13 cellular contexts compared by ENCODE assay signal in genomic region chr12:101781834-101782543, GRCh38. TPM values are rescaled to one million over a fixed set of nuclear protein-coding genes. Genes with fewer than 3 reads are reported as not detected.
DNase-seq lines count a peak whose midpoint lies in the region; ATAC-seq, FAIRE-seq and TF ChIP-seq lines count a peak whose summit lies in the region.
"Had no signal": no experiment of that assay in that cellular context is flagged by ENCODE, and none has a peak within 500 bp of the region (broad histone marks: within the 10 kb centered on the region; RNA-seq: fewer than 3 reads in every experiment).

No MANE protein-coding gene starts in this region.

- POLR2A ChIA-PET in AG04450 (lab: Yijun Ruan, JAX): no interaction called here

- peaks cover 38% of the 10 kb centered on the region for H3K36me3 Mint-ChIP-seq in activated T-helper 17 cell treated with anti-CD3 and anti-CD28 coated beads, Interleukin-2, amount 50 U/mL, for 72 hours (ENCODE audit: low read depth)

- CTCF ChIA-PET in AG04450 (lab: Charles Lee): interaction anchor here (1.6 to 4.1 kb wide), 3 partner anchors 9 to 57 kb away, joined by 6 to 32 read pairs (median 18); partner anchors contain the start of gene GNPTAB

- TF ChIP-seq CTCF in AG04450 (IDR thresholded peaks at IDR 0.05; ENCODE audit: low read depth, low read length) (no peak), foreskin keratinocyte (conservative IDR thresholded peaks at IDR 0.05) (no peak), kidney (IDR thresholded peaks at IDR 0.05; ENCODE audit: borderline replicate concordance, extremely low read depth, insufficient read depth) (no peak)

- peaks cover 0 to 10% of the 10 kb centered on the region in 2 donors for H3K36me3 ChIP-seq in kidney (ENCODE audit: control insufficient read depth in 1 of 2, insufficient read depth in 2 of 2, low read length in 2 of 2)

- H3K9me3 ChIP-seq in AG04450 (ENCODE audit: control insufficient read depth, insufficient read depth, low read length): no peaks in the 10 kb centered on the region
- H3K9me3 ChIP-seq in kidney (ENCODE audit: control insufficient read depth in 1 of 2, low read length in 2 of 2): no peaks in the 10 kb centered on the region
- H3K9me3 ChIP-seq: esophagus squamous epithelium, mucosa of descending colon had no signal

- DNase-seq in AG04450 (ENCODE audit: low read depth, low spot score) (no peak), foreskin keratinocyte (peak; percentile 6 to 42), cardiac septum (ENCODE audit: low spot score) (no peak), kidney (no peak)
- no peak for DNase-seq in activated CD8-positive, alpha-beta memory T cell treated with anti-CD3 and anti-CD28 coated beads, Interleukin-2, amount 50 U/mL, for 48 hours
- DNase-seq: esophagus squamous epithelium; mucosa of descending colon; NCI-H2029; SHP77 treated with DMSO at 0.1 percent for 48 hours; stimulated activated CD4-positive, alpha-beta T cell treated with anti-CD3 and anti-CD28 coated beads, Interleukin-1b, Interleukin-23, amount 100 ng/mL, for 48 hours had no signal

- peak overlapping the region; percentile 85 for H3K27ac Mint-ChIP-seq in activated T-helper 17 cell treated with anti-CD3 and anti-CD28 coated beads, Interleukin-2, amount 50 U/mL, for 72 hours

- H3K27me3 Mint-ChIP-seq in activated T-helper 17 cell treated with anti-CD3 and anti-CD28 coated beads, Interleukin-2, amount 50 U/mL, for 72 hours: no peaks in the 10 kb centered on the region

- H3K4me1 ChIP-seq in foreskin keratinocyte: no peaks in the 10 kb centered on the region
- H3K4me1 ChIP-seq in kidney (ENCODE audit: control insufficient read depth in 1 of 2, insufficient read depth in 1 of 2, low read depth in 1 of 2, low read length in 2 of 2): no peaks in the 10 kb centered on the region
- H3K4me1 ChIP-seq: esophagus squamous epithelium had no signal

- H3K9ac ChIP-seq in kidney (ENCODE audit: low read length in 2 of 2): no peak overlapping the region

- intact Hi-C loops in cardiac septum (cut with DNase I): no loop called here
- intact Hi-C loops in kidney (cut with DNase I): no loop called here

- peak overlapping the region; percentile 30 for H3K4me3 Mint-ChIP-seq in activated T-helper 17 cell treated with anti-CD3 and anti-CD28 coated beads, Interleukin-2, amount 50 U/mL, for 72 hours

- ATAC-seq in GM19351 (IDR thresholded peaks at IDR 0.05; ENCODE audit: unreplicated experiment) (peak; percentile 64), foreskin keratinocyte (peak; percentile 39), HG02759 (IDR thresholded peaks at IDR 0.05; ENCODE audit: unreplicated experiment) (no peak)
- peak; percentile 79 for ATAC-seq in activated T-helper 17 cell treated with anti-CD3 and anti-CD28 coated beads, Interleukin-2, amount 50 U/mL, for 72 hours (replicated peaks)
- ATAC-seq: mucosa of descending colon had no signal

- peak overlapping the region; percentile 53 for H3K27ac ChIP-seq in AG04450 (ENCODE audit: low read depth, low read length)
- no peak overlapping the region for H3K27ac ChIP-seq in foreskin keratinocyte
- no peak overlapping the region for H3K27ac ChIP-seq in kidney (ENCODE audit: low read depth in 2 of 2, low read length in 2 of 2)
- H3K27ac ChIP-seq: esophagus squamous epithelium had no signal

- H3K4me3 ChIP-seq in AG04450 (ENCODE audit: low read depth, low read length) (no peak overlapping the region), kidney (ENCODE audit: low read length in 2 of 2) (no peak overlapping the region)
- H3K4me3 ChIP-seq: esophagus squamous epithelium, mucosa of descending colon had no signal

- H3K27me3 ChIP-seq in AG04450 (ENCODE audit: control insufficient read depth, insufficient read depth, low read length) (no peaks in the 10 kb centered on the region), foreskin keratinocyte (no peaks in the 10 kb centered on the region)
- H3K27me3 ChIP-seq: esophagus squamous epithelium had no signal

- no peak for FAIRE-seq in kidney (lab: Jason Lieb, UNC)

- H3K9me3 Mint-ChIP-seq in activated T-helper 17 cell treated with anti-CD3 and anti-CD28 coated beads, Interleukin-2, amount 50 U/mL, for 72 hours: no peaks in the 10 kb centered on the region

- peaks cover 23% of the 10 kb centered on the region for H3K4me1 Mint-ChIP-seq in activated T-helper 17 cell treated with anti-CD3 and anti-CD28 coated beads, Interleukin-2, amount 50 U/mL, for 72 hours

RNA-seq across cellular contexts. Expression of gene SYCP3, which starts 42.7 kb away (rescaled TPM):
- polyA plus RNA-seq in AG04450 (2011; rRNA removed): 0.06 TPM in 2 replicates
- polyA minus RNA-seq in AG04450 (2011; rRNA and poly(A)+ RNA removed): 0.09 TPM in 1 of 2 replicates, not detected in the other
- under 1 TPM; 0.30 to 0.42 TPM for total RNA-seq in activated T-helper 17 cell treated with anti-CD3 and anti-CD28 coated beads, Interleukin-2, amount 50 U/mL, for 72 hours
- total RNA-seq in foreskin keratinocyte: 0.07 and 0.17 TPM in 2 replicates
- polyA plus RNA-seq in foreskin keratinocyte: 0.07 TPM in 1 of 2 replicates, not detected in the other
- not detected for total RNA-seq in cardiac septum
- 0.25 TPM for total RNA-seq in kidney
- 0.54 TPM for polyA plus RNA-seq in kidney (ENCODE audit: insufficient read depth, low read depth, low replicate concordance)

RNA-seq across cellular contexts. Expression of gene GNPTAB, which starts 48.8 kb away (rescaled TPM):
- 29.0 and 34.3 TPM in 2 replicates for polyA plus RNA-seq in AG04450 (2011; rRNA removed)
- 29.8 and 36.7 TPM in 2 replicates for polyA minus RNA-seq in AG04450 (2011; rRNA and poly(A)+ RNA removed)
- 10 to 100 TPM; 29.8 to 41.1 TPM for total RNA-seq in activated T-helper 17 cell treated with anti-CD3 and anti-CD28 coated beads, Interleukin-2, amount 50 U/mL, for 72 hours
- total RNA-seq in foreskin keratinocyte: 32.7 and 33.7 TPM in 2 replicates
- 8.6 and 10.1 TPM in 2 replicates for polyA plus RNA-seq in foreskin keratinocyte
- total RNA-seq in cardiac septum: 47.9 TPM
- 46.0 TPM for total RNA-seq in kidney
- polyA plus RNA-seq in kidney (ENCODE audit: insufficient read depth, low read depth, low replicate concordance): 17.8 TPM

Comparison
In these comparisons a context has a peak if more than half of its experiments do, and no peak if none do; other contexts are left out.
1. DNase-seq: peak in foreskin keratinocyte (2 of 2); none in AG04450 (single experiment), cardiac septum (single experiment), activated CD8-positive, alpha-beta memory T cell treated with anti-CD3 and anti-CD28 coated beads, Interleukin-2, amount 50 U/mL, for 48 hours (single experiment) and kidney (single experiment).